In genomic region chr3:197627772-197628523, GRCh38 we compare ENCODE assay signal across 8 cellular contexts.
A peak's percentile ranks its signal among the peaks of the same experiment; 100 is the strongest.
DNase-seq lines count a peak whose midpoint lies in the region; ATAC-seq and TF ChIP-seq lines count a peak whose summit lies in the region.
"Not testable (repeated sequence)": the region's sequence is repeated elsewhere in the genome, so short reads cannot be mapped to it uniquely, and the experiment has no call there.

No MANE protein-coding gene starts in this region.

- peak overlapping the region; percentile 37 for H3K4me2 ChIP-seq in H9 (ENCODE audit: insufficient read depth, insufficient read length, low read length)

- not testable (repeated sequence) for H3K56ac ChIP-seq in H9 (ENCODE audit: insufficient read length, low read depth, low read length)

- H3K23me2 ChIP-seq in H9 (ENCODE audit: insufficient read length, low read depth, low read length, poor library complexity, severe bottlenecking), result not testable (repeated sequence)

- WGBS in H9 (ENCODE audit: extremely low coverage, insufficient read length, low lambda C conversion rate), result no CpG with 5 or more reads among the region's 73 CpGs

- in situ Hi-C loops in KBM-7 (cut with MboI; ENCODE audit: low pct_unique_long_range_greater_than_20kb, low sequenced_read_pairs), result not testable (repeated sequence)

- H2BK12ac ChIP-seq in H9 (ENCODE audit: insufficient read length, low read depth, low read length), result not testable (repeated sequence)

- not testable (repeated sequence) for H2AFZ ChIP-seq in H9 (ENCODE audit: low read length)

- H3K36me3 ChIP-seq in iPS-20b (ENCODE audit: insufficient read depth, low read depth, low read length); rectal smooth muscle tissue (ENCODE audit: control insufficient read depth, insufficient read depth, low read length); thoracic aorta: not testable (repeated sequence)

- H3K4ac ChIP-seq in H9 (ENCODE audit: low read depth, low read length), result not testable (repeated sequence)

- H2BK5ac ChIP-seq in H9 (ENCODE audit: insufficient read length, low read length), result not testable (repeated sequence)

- H4K91ac ChIP-seq in H9 (ENCODE audit: insufficient read length, low read depth, low read length), result not testable (repeated sequence)

- H3K9me3 ChIP-seq in H9 (ENCODE audit: control insufficient read depth, low read depth, low read length); iPS-20b (ENCODE audit: insufficient read depth, low read depth, low read length); thoracic aorta: not testable (repeated sequence)

- not testable (repeated sequence) for H3K23ac ChIP-seq in H9 (ENCODE audit: insufficient read length, low read depth, low read length)

- peak overlapping the region; percentile 31 for H3K9ac ChIP-seq in H9 (ENCODE audit: extremely low read depth, insufficient read length, low read length)
- peak overlapping the region; percentile 61; the same call in 1 of the 2 replicates for H3K9ac ChIP-seq in iPS-20b (ENCODE audit: low read depth, low read length)
- not testable (repeated sequence) for H3K9ac ChIP-seq in rectal smooth muscle tissue (ENCODE audit: low read length)

- not testable (repeated sequence) for H2BK15ac ChIP-seq in H9 (ENCODE audit: low read depth, low read length)

- H4K20me1 ChIP-seq in H9 (ENCODE audit: control insufficient read depth, insufficient read depth, insufficient read length), result not testable (repeated sequence)

- not testable (repeated sequence) for H3K79me1 ChIP-seq in H9 (ENCODE audit: insufficient read depth, low read depth, low read length, poor library complexity, severe bottlenecking)

- not testable (repeated sequence) for H4K5ac ChIP-seq in H9 (ENCODE audit: insufficient read length, low read depth, low read length)

- not testable (repeated sequence) for H3K79me2 ChIP-seq in H9 (ENCODE audit: insufficient read depth, low read length)

- not testable (repeated sequence) for H2BK120ac ChIP-seq in H9 (ENCODE audit: low read depth, low read length, poor library complexity, severe bottlenecking)

- DNase-seq in H9 (peak; percentile 86), KBM-7 (peak; percentile 88), thoracic aorta (ENCODE audit: low spot score) (peak; percentile 34)
- peak; percentile 93 for DNase-seq in activated CD4-positive, alpha-beta memory T cell treated with anti-CD3 and anti-CD28 coated beads for 36 hours
- DNase-seq in chondrocyte (ENCODE audit: low spot score), result not testable (repeated sequence)

- not testable (repeated sequence) for H3K9me3 Mint-ChIP-seq in H9; activated CD4-positive, alpha-beta memory T cell treated with anti-CD3 and anti-CD28 coated beads for 36 hours; chondrocyte (ENCODE audit: low read depth)

- TF ChIP-seq POLR2A in GM10847 (IDR thresholded peaks at IDR 0.05; ENCODE audit: extremely low read depth, insufficient read length), result peak; percentile 53

- H3K27me3 Mint-ChIP-seq in H9 (ENCODE audit: low read depth); activated CD4-positive, alpha-beta memory T cell treated with anti-CD3 and anti-CD28 coated beads for 36 hours; chondrocyte (ENCODE audit: low read depth): not testable (repeated sequence)

- H3K4me3 ChIP-seq in iPS-20b (ENCODE audit: low read length), result peak overlapping the region; percentile 71; the same call in 1 of the 2 replicates
- peak overlapping the region; percentile 62 for H3K4me3 ChIP-seq in rectal smooth muscle tissue (ENCODE audit: low read length)
- peak overlapping the region; percentile 79 for H3K4me3 ChIP-seq in thoracic aorta

- not testable (repeated sequence) for H3K36me3 Mint-ChIP-seq in H9 (ENCODE audit: insufficient read depth in 1 of 3, low read depth in 3 of 3); activated CD4-positive, alpha-beta memory T cell treated with anti-CD3 and anti-CD28 coated beads for 36 hours; chondrocyte (ENCODE audit: low read depth)

- not testable (repeated sequence) for H3K27ac ChIP-seq in H9 (ENCODE audit: insufficient read length, low read depth, low read length); iPS-20b (ENCODE audit: low read length)
- H3K27ac ChIP-seq in rectal smooth muscle tissue (ENCODE audit: low read depth, low read length), result peak overlapping the region; percentile 79
- peak overlapping the region; percentile 61 to 71 for H3K27ac ChIP-seq in thoracic aorta

- POLR2A ChIA-PET in activated CD4-positive, alpha-beta memory T cell treated with anti-CD3 and anti-CD28 coated beads for 36 hours (lab: Charles Lee), result not testable (repeated sequence)

- not testable (repeated sequence) for H4K8ac ChIP-seq in H9 (replicated peaks; ENCODE audit: insufficient read length, low read depth, low read length)

- H3K27me3 ChIP-seq in H9 (ENCODE audit: insufficient read depth, low read length); iPS-20b (ENCODE audit: insufficient read depth, low read length); rectal smooth muscle tissue (ENCODE audit: control insufficient read depth, insufficient read depth, low read length); thoracic aorta (replicated peaks; ENCODE audit: insufficient read depth): not testable (repeated sequence)

- TF ChIP-seq CTCF in H9 (conservative IDR thresholded peaks at IDR 0.05); chondrocyte (IDR thresholded peaks at IDR 0.05): not testable (repeated sequence)
- peak; percentile 14 for TF ChIP-seq CTCF in thoracic aorta (IDR thresholded peaks at IDR 0.05)

- ATAC-seq in thoracic aorta (ENCODE audit: insufficient number of reproducible peaks, low FRiP score, low read depth), result peak; percentile 95

- H3K14ac ChIP-seq in H9 (ENCODE audit: insufficient read depth, low read length), result not testable (repeated sequence)

- intact Hi-C loops in activated CD4-positive, alpha-beta memory T cell treated with anti-CD3 and anti-CD28 coated beads for 36 hours (cut with micrococcal nuclease), result not testable (repeated sequence)

- H2BK20ac ChIP-seq in H9 (ENCODE audit: low read depth, low read length, poor library complexity, severe bottlenecking), result not testable (repeated sequence)

- not testable (repeated sequence) for H3K27ac Mint-ChIP-seq in H9; chondrocyte (ENCODE audit: unreplicated experiment)
- peak overlapping the region; percentile 42 for H3K27ac Mint-ChIP-seq in activated CD4-positive, alpha-beta memory T cell treated with anti-CD3 and anti-CD28 coated beads for 36 hours

- not testable (repeated sequence) for H2AK5ac ChIP-seq in H9 (ENCODE audit: insufficient read length, low read length)

- CTCF ChIA-PET in activated CD4-positive, alpha-beta memory T cell treated with anti-CD3 and anti-CD28 coated beads for 36 hours (lab: Charles Lee), result not testable (repeated sequence)

- H3K4me1 ChIP-seq in H9 (ENCODE audit: insufficient read depth, low read length); iPS-20b (ENCODE audit: insufficient read depth, low read length); rectal smooth muscle tissue (ENCODE audit: control insufficient read depth, insufficient read depth, low read length); thoracic aorta (ENCODE audit: control insufficient read depth in 1 of 2, low read depth in 2 of 2): not testable (repeated sequence)

- H3K18ac ChIP-seq in H9 (ENCODE audit: insufficient read length, low read depth, low read length), result not testable (repeated sequence)

- H3K4me3 Mint-ChIP-seq in H9 (peak overlapping the region; percentile 65 to 80), chondrocyte (ENCODE audit: unreplicated experiment) (peak overlapping the region; percentile 73)
- peak overlapping the region; percentile 78 for H3K4me3 Mint-ChIP-seq in activated CD4-positive, alpha-beta memory T cell treated with anti-CD3 and anti-CD28 coated beads for 36 hours

- H3T11ph ChIP-seq in H9 (ENCODE audit: low read length), result not testable (repeated sequence)

- H3K4me1 Mint-ChIP-seq in H9; activated CD4-positive, alpha-beta memory T cell treated with anti-CD3 and anti-CD28 coated beads for 36 hours (ENCODE audit: low read depth): not testable (repeated sequence)
- H3K4me1 Mint-ChIP-seq in chondrocyte (ENCODE audit: low read depth), result peaks cover 23% of the 10 kb centered on the region
